Comparison of ENCODE assay signal across 8 cellular contexts in the genomic region with DNA sequence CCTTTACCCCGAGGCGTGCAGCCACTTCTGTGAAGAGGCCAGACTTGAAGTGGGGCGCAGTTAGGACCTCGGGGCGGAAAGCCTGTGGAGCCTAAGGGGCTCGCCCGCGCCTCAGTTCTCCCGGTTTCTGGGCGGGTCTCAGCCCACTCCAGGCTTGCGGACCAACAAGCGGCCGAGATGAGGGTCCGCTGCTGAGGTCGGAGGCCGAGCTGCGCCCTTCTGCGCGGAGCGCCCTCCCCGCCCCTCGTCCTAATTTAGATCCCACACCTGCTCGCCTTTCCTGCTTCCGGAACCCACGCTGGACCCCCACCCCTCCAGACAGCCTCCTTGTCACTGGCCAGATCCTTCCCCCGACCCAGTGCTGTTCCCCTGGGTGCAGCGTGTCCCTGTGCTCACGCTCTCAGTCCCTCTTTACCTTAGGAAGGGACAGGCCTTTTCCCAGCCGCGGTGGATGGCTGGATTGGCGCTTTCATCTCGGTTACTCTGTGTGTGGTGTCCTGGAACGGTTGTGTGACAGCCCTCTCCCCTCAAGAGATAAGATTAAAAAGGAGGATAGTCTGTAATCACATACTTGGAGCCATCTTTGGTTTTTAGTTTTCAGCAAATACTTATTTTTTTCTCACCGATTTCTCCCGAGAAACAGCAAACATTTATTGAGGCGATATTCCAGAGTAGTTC. TPM values are rescaled to one million over a fixed set of nuclear protein-coding genes. Genes with fewer than 3 reads are reported as not detected.
DNase-seq lines count a peak whose midpoint lies in the region; ATAC-seq and TF ChIP-seq lines count a peak whose summit lies in the region.

No MANE protein-coding gene starts in this region.

- ATAC-seq in HG03045 (IDR thresholded peaks at IDR 0.05; ENCODE audit: unreplicated experiment) (no peak), HG03108 (IDR thresholded peaks at IDR 0.05; ENCODE audit: unreplicated experiment) (no peak)

- H3K4me1 Mint-ChIP-seq in T-helper 1 cell treated with Interleukin-12 subunit alpha and Interleukin-12 subunit beta and Interleukin-4 antibody, amounts not matched to agents 30 μg/mL and 1 μg/mL, for 36 hours (ENCODE audit: low read depth): peaks cover 37% of the 10 kb centered on the region

- peaks cover 23% of the 10 kb centered on the region for H3K36me3 Mint-ChIP-seq in T-helper 1 cell treated with Interleukin-12 subunit alpha and Interleukin-12 subunit beta and Interleukin-4 antibody, amounts not matched to agents 30 μg/mL and 1 μg/mL, for 36 hours (ENCODE audit: low read depth)

- no peaks in the 10 kb centered on the region for H3K9me3 ChIP-seq in colonic mucosa
- H3K9me3 ChIP-seq in muscle layer of colon (ENCODE audit: low read length): no peaks in the 10 kb centered on the region

- H3K27ac Mint-ChIP-seq in T-helper 1 cell treated with Interleukin-12 subunit alpha and Interleukin-12 subunit beta and Interleukin-4 antibody, amounts not matched to agents 30 μg/mL and 1 μg/mL, for 36 hours: peak overlapping the region; percentile 93

- TF ChIP-seq CTCF in colonic mucosa (IDR thresholded peaks at IDR 0.05): no peak

- H3K27me3 Mint-ChIP-seq in T-helper 1 cell treated with Interleukin-12 subunit alpha and Interleukin-12 subunit beta and Interleukin-4 antibody, amounts not matched to agents 30 μg/mL and 1 μg/mL, for 36 hours (ENCODE audit: low read depth): no peaks in the 10 kb centered on the region

- H3K27ac ChIP-seq in colonic mucosa: peak overlapping the region; percentile 86
- H3K27ac ChIP-seq in muscle layer of colon (ENCODE audit: low read depth, low read length): peak overlapping the region; percentile 96

- peak overlapping the region; percentile 92 to 97 for H3K9ac ChIP-seq in colonic mucosa (ENCODE audit: low read depth in 2 of 2, low read length in 2 of 2)
- peak overlapping the region; percentile 69 for H3K9ac ChIP-seq in muscle layer of colon (ENCODE audit: low read length)

- H3K27me3 ChIP-seq in colonic mucosa (no peaks in the 10 kb centered on the region), muscle layer of colon (ENCODE audit: control insufficient read depth in 1 of 2, insufficient read depth in 2 of 2, low read length in 2 of 2) (no peaks in the 10 kb centered on the region)

- intact Hi-C loops in colonic mucosa (cut with DNase I): no loop called here

- H3K4me3 ChIP-seq in colonic mucosa: peak overlapping the region; percentile 95
- peak overlapping the region; percentile 65 to 71 for H3K4me3 ChIP-seq in muscle layer of colon (ENCODE audit: low read depth in 1 of 2, low read length in 2 of 2)

- H3K4me3 Mint-ChIP-seq in T-helper 1 cell treated with Interleukin-12 subunit alpha and Interleukin-12 subunit beta and Interleukin-4 antibody, amounts not matched to agents 30 μg/mL and 1 μg/mL, for 36 hours: peak overlapping the region; percentile 90

- no peaks in the 10 kb centered on the region for H3K9me3 Mint-ChIP-seq in T-helper 1 cell treated with Interleukin-12 subunit alpha and Interleukin-12 subunit beta and Interleukin-4 antibody, amounts not matched to agents 30 μg/mL and 1 μg/mL, for 36 hours

- H3K36me3 ChIP-seq in colonic mucosa: peaks cover 4% of the 10 kb centered on the region
- H3K36me3 ChIP-seq in muscle layer of colon (ENCODE audit: insufficient read depth, low read length): peaks cover 14% of the 10 kb centered on the region

- DNase-seq in T-helper 1 cell (no peak), NCI-H146 treated with DMSO at 0.1 percent for 48 hours (lab: John Stamatoyannopoulos, UW; ENCODE audit: unreplicated experiment) (peak; percentile 40), colonic mucosa (no peak), activated gamma-delta T cell treated with Interleukin-2 at 50 U/mL for 16 hours (no peak)

- H3K4me1 ChIP-seq in colonic mucosa (peaks cover 10% of the 10 kb centered on the region), muscle layer of colon (ENCODE audit: insufficient read depth, low read length) (peaks cover 25% of the 10 kb centered on the region)

RNA-seq across cellular contexts. Expression of gene ATXN7L3, which starts 0.9 kb away (rescaled TPM):
- 10 to 100 TPM; 65.9 to 77.3 TPM for total RNA-seq in colonic mucosa

RNA-seq across cellular contexts. Expression of gene TMUB2, which starts 13.8 kb away (rescaled TPM):
- total RNA-seq in colonic mucosa: 10 to 100 TPM; 37.0 to 44.5 TPM

RNA-seq across cellular contexts. Expression of gene UBTF, which starts 18.9 kb away (rescaled TPM):
- total RNA-seq in colonic mucosa: 10 to 100 TPM; 44.7 to 84.1 TPM

RNA-seq across cellular contexts. Expression of gene ASB16, which starts 30.1 kb away (rescaled TPM):
- total RNA-seq in colonic mucosa: under 1 TPM in 1 of 2 donors, not detected in 1; 0.32 TPM

RNA-seq across cellular contexts. Expression of gene HROB, which starts 58.9 kb away (rescaled TPM):
- total RNA-seq in colonic mucosa: 10 to 100 TPM in 1 of 2 donors, 1 to 10 TPM in 1; 2.7 to 11.5 TPM
